In the genomic region with DNA sequence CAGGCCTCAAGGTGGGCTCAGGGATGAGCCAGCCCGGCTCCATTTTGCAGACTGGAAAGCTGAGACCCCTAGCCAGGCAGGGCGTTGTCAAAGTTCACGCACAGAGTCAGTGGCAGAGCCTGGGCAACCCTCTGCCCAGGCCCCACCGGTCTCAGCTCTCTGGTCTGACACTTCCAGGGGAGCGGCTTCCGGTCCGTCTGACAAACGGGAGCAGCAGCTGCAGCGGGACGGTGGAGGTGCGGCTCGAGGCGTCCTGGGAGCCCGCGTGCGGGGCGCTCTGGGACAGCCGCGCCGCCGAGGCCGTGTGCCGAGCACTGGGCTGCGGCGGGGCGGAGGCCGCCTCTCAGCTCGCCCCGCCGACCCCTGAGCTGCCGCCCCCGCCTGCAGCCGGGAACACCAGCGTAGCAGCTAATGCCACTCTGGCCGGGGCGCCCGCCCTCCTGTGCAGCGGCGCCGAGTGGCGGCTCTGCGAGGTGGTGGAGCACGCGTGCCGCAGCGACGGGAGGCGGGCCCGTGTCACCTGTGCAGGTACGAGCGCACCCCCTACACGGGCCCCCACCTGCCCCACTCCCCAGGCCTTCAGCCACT, we compare ENCODE assay signal across 9 cellular contexts. TPM values are rescaled to one million over a fixed set of nuclear protein-coding genes. Genes with fewer than 3 reads are reported as not detected.
DNase-seq lines count a peak whose midpoint lies in the region; ATAC-seq, FAIRE-seq and TF ChIP-seq lines count a peak whose summit lies in the region.
"Had no signal": no experiment of that assay in that cellular context is flagged by ENCODE, and none has a peak within 500 bp of the region (broad histone marks: within the 10 kb centered on the region; RNA-seq: fewer than 3 reads in every experiment).

No MANE protein-coding gene starts in this region.

- H3K4me3 ChIP-seq in retinal pigment epithelial cell (ENCODE audit: low read length), result peak overlapping the region; percentile 14

- no peaks in the 10 kb centered on the region for H3K9me3 Mint-ChIP-seq in T-cell

- H3K27me3 Mint-ChIP-seq in T-cell, result no peaks in the 10 kb centered on the region

- H3K4me1 Mint-ChIP-seq in T-cell, result peaks cover 76 to 85% (median 79%) of the 10 kb centered on the region in 3 donors

- intact Hi-C loops in left ventricle myocardium superior (cut with micrococcal nuclease), result no loop called here

- ATAC-seq in T-cell (replicated peaks in 1 of 4) (peak in 2 of 4 experiments; percentile 16), left ventricle myocardium superior (peak; percentile 49), HG03025 (IDR thresholded peaks at IDR 0.05; ENCODE audit: low FRiP score, unreplicated experiment) (no peak), GM21786 (IDR thresholded peaks at IDR 0.05; ENCODE audit: unreplicated experiment) (no peak), GM18867 (IDR thresholded peaks at IDR 0.05; ENCODE audit: unreplicated experiment) (no peak)

- TF ChIP-seq POLR2A in GM12891 (IDR thresholded peaks at IDR 0.05; ENCODE audit: low read depth, low read length), result no peak

- peak overlapping the region; percentile 71 to 88 for H3K27ac Mint-ChIP-seq in T-cell

- peak overlapping the region; percentile 28 to 78 (median 34) for H3K4me3 Mint-ChIP-seq in T-cell

- no peak for TF ChIP-seq CTCF in retinal pigment epithelial cell (conservative IDR thresholded peaks at IDR 0.05; ENCODE audit: low read depth, low read length)

- H3K36me3 Mint-ChIP-seq in T-cell, result peaks cover 44% of the 10 kb centered on the region

- peak; percentile 93 for FAIRE-seq in GM12891 (lab: Jason Lieb, UNC)

- POLR2A ChIA-PET in T-cell (lab: Charles Lee), result interaction anchor here in 1 of 2 donors (1.3 kb wide), 1 partner anchor 73 kb away, joined by 4 read pairs; no protein-coding TSS in a partner anchor

- CTCF ChIA-PET in T-cell (lab: Charles Lee), result no interaction called here

- peak; percentile 59 for DNase-seq in GM12891 (ENCODE audit: insufficient read length, low spot score)
- no peak for DNase-seq in T-cell
- no peak for DNase-seq in left ventricle myocardium superior
- no peak for DNase-seq in retinal pigment epithelial cell (ENCODE audit: low read depth)
- no peak for DNase-seq in NCI-H1436 treated with DMSO at 0.1 percent for 48 hours (lab: John Stamatoyannopoulos, UW)
- DNase-seq: activated CD8-positive, alpha-beta memory T cell treated with anti-CD3 and anti-CD28 coated beads, Interleukin-2, amount 50 U/mL, for 48 hours had no signal

TF ChIP-seq in GM12891, 5 proteins besides CTCF, POLR2A, EP300 and RAD21:
- no peak for TF ChIP-seq SPI1 (IDR thresholded peaks at IDR 0.05; ENCODE audit: low read depth, low read length)
TF ChIP-seq in GM12891: peak in this region for 0.

RNA-seq across cellular contexts. Expression of gene CD6, which starts 36.0 kb away (rescaled TPM):
- 5.0 TPM for polyA plus RNA-seq in GM12891 (2012; ENCODE audit: low read depth, missing spikeins)
- total RNA-seq in T-cell (100 to 1,000 TPM; 413 to 594 (median 495) TPM), left ventricle myocardium superior (0.20 TPM)

RNA-seq across cellular contexts. Expression of gene SLC15A3, which starts 55.5 kb away (rescaled TPM):
- 73.0 TPM for polyA plus RNA-seq in GM12891 (2012; ENCODE audit: low read depth, missing spikeins)
- total RNA-seq in T-cell (10 to 100 TPM in 1 of 5 donors, 1 to 10 TPM in 4; 5.4 to 12.2 (median 6.7) TPM), left ventricle myocardium superior (16.8 TPM)

Comparison
In these comparisons a context has a peak if more than half of its experiments do, and no peak if none do; other contexts are left out.
1. RNA of gene CD6, which starts 36.0 kb away (total RNA-seq): 413 to 594 TPM in T-cell; 0.20 TPM in left ventricle myocardium superior (single experiment); every median in the first group is over 100 times any median in the second.